In the genomic region with DNA sequence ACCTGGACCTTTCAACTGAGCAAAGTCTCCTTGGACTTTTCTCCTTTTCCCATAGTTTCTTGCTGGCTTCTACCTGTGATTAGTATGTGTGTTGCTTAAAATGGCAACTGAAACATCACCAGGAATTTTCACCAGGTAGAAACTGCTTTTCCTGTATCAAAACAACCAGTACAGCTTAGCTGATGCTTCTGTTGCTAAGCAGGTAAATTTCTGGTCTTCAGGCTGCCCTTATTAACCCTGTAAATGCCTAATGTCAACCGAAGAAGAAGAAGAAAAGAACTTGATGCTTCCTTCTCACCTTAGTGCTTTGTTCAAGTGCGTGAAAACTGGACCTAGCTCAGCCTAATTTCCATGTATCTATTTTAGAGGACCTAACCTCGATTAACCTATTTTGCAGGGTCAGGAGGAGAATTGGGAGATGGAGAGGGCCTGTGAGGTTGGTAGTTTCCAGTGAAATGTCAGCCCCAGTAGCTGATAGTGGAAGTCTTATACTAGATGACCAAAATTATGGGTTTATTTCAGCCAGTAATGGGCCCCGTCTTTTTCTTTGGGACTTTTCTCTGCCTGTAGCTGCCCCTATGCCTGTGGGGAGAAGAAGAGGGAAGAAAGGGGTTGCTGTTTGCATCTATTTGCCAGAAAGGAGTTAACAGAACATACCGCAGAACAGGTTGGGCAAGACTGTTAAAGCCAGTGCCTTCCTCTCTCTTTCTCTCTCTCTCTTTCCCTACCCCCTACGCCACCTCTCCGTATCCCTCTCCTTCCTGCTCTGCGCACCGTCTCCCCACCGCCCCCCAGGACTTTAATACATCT, we compare ENCODE assay signal across 9 cellular contexts. TPM values are rescaled to one million over a fixed set of nuclear protein-coding genes. Genes with fewer than 3 reads are reported as not detected.
A peak's percentile ranks its signal among the peaks of the same experiment; 100 is the strongest.
DNase-seq lines count a peak whose midpoint lies in the region; ATAC-seq, FAIRE-seq and TF ChIP-seq lines count a peak whose summit lies in the region.
"Had no signal": no experiment of that assay in that cellular context is flagged by ENCODE, and none has a peak within 500 bp of the region (broad histone marks: within the 10 kb centered on the region; RNA-seq: fewer than 3 reads in every experiment).

No MANE protein-coding gene starts in this region.

- no peaks in the 10 kb centered on the region for H3K9me3 Mint-ChIP-seq in astrocyte (ENCODE audit: unreplicated experiment)

- H3K27ac Mint-ChIP-seq in astrocyte (ENCODE audit: unreplicated experiment) = peak overlapping the region; percentile 97

- H3K79me2 ChIP-seq in KMS-11 (ENCODE audit: insufficient read depth, low read depth) (peaks cover 77% of the 10 kb centered on the region), astrocyte (ENCODE audit: insufficient read depth, low read length) (peaks cover 97% of the 10 kb centered on the region)

- no peak for FAIRE-seq in astrocyte (lab: Jason Lieb, UNC)
- FAIRE-seq: TTC549 had no signal

- DNase-seq in astrocyte (ENCODE audit: low read depth) = no peak
- no peak for DNase-seq in NCI-H2227 treated with DMSO at 0.1 percent for 48 hours (lab: John Stamatoyannopoulos, UW)
- no peak for DNase-seq in RPMI8226
- no peak for DNase-seq in stimulated activated naive CD4-positive, alpha-beta T cell treated with Interleukin-2 at 50 U/mL for 16 hours (lab: John Stamatoyannopoulos, UW)

- H3K9me3 ChIP-seq in BLaER1 treated with 17β-estradiol and CSF1 and Interleukin-3, amounts not matched to agents 10 nM and 100 nM (replicated peaks in 1 of 11) = no peaks in the 10 kb centered on the region
- H3K9me3 ChIP-seq in astrocyte (ENCODE audit: insufficient read depth, low read depth, low read length) (no peaks in the 10 kb centered on the region), muscle layer of colon (ENCODE audit: low read length) (no peaks in the 10 kb centered on the region)

- H3K4me2 ChIP-seq in BLaER1 treated with 17β-estradiol and CSF1 and Interleukin-3, amounts not matched to agents 10 nM and 100 nM = peak overlapping the region; percentile 79 to 93 (median 90)
- H3K4me2 ChIP-seq in KMS-11 = peak overlapping the region; percentile 90; the same call in 1 of the 2 replicates
- peak overlapping the region; percentile 77 for H3K4me2 ChIP-seq in astrocyte (ENCODE audit: low read length)

- H3K4me3 Mint-ChIP-seq in astrocyte (ENCODE audit: unreplicated experiment) = peak overlapping the region; percentile 51

- H3K27ac ChIP-seq in BLaER1 treated with 17β-estradiol and CSF1 and Interleukin-3, amounts not matched to agents 10 nM and 100 nM = peak overlapping the region; percentile 2 to 78 (median 69); a peak in 21 of 22 replicates
- H3K27ac ChIP-seq in KMS-11 = peak overlapping the region; percentile 66; the same call in 1 of the 2 replicates
- peak overlapping the region; percentile 74 for H3K27ac ChIP-seq in astrocyte (ENCODE audit: low read depth, low read length)
- peak overlapping the region; percentile 81 for H3K27ac ChIP-seq in muscle layer of colon (ENCODE audit: low read depth, low read length)

- H2AFZ ChIP-seq in KMS-11 (ENCODE audit: low read depth) (no peak overlapping the region), astrocyte (ENCODE audit: low read depth, low read length) (no peak overlapping the region)

- H3K4me1 Mint-ChIP-seq in astrocyte (ENCODE audit: low read depth, unreplicated experiment) = peaks cover 68% of the 10 kb centered on the region

- ATAC-seq in HG03565 (IDR thresholded peaks at IDR 0.05; ENCODE audit: unreplicated experiment) = no peak

- peak overlapping the region; percentile 40 to 72 (median 67); a peak in 21 of 22 replicates for H3K9ac ChIP-seq in BLaER1 treated with 17β-estradiol and CSF1 and Interleukin-3, amounts not matched to agents 10 nM and 100 nM
- H3K9ac ChIP-seq in KMS-11 (no peak overlapping the region), astrocyte (ENCODE audit: low read length) (peak overlapping the region; percentile 61), muscle layer of colon (ENCODE audit: low read length) (peak overlapping the region; percentile 23)

- no peaks in the 10 kb centered on the region for H3K27me3 ChIP-seq in BLaER1 treated with 17β-estradiol and CSF1 and Interleukin-3, amounts not matched to agents 10 nM and 100 nM
- no peaks in the 10 kb centered on the region for H3K27me3 ChIP-seq in KMS-11 (ENCODE audit: insufficient read depth, low read depth)
- no peaks in the 10 kb centered on the region for H3K27me3 ChIP-seq in astrocyte (ENCODE audit: insufficient read depth, low read length)
- H3K27me3 ChIP-seq in muscle layer of colon (ENCODE audit: control insufficient read depth in 1 of 2, insufficient read depth in 2 of 2, low read length in 2 of 2) = no peaks in the 10 kb centered on the region

- peaks cover 72 to 97% (median 84%) of the 10 kb centered on the region in 10 experiments for H3K4me1 ChIP-seq in BLaER1 treated with 17β-estradiol and CSF1 and Interleukin-3, amounts not matched to agents 10 nM and 100 nM
- peaks cover 72% of the 10 kb centered on the region for H3K4me1 ChIP-seq in KMS-11 (ENCODE audit: low read depth, poor library complexity, severe bottlenecking)
- peaks cover 45% of the 10 kb centered on the region for H3K4me1 ChIP-seq in astrocyte (ENCODE audit: insufficient read depth, low read length)
- peaks cover 65% of the 10 kb centered on the region for H3K4me1 ChIP-seq in muscle layer of colon (ENCODE audit: insufficient read depth, low read length)

- peak overlapping the region in 9 of 10 experiments; percentile 19 to 59 (median 31); a peak in 15 of 20 replicates for H3K4me3 ChIP-seq in BLaER1 treated with 17β-estradiol and CSF1 and Interleukin-3, amounts not matched to agents 10 nM and 100 nM
- H3K4me3 ChIP-seq in KMS-11 (IDR thresholded peaks at IDR 0.05; ENCODE audit: insufficient read depth, low read depth, low read length) (no peak overlapping the region), astrocyte (ENCODE audit: insufficient read depth, low read depth, low read length) (no peak overlapping the region), muscle layer of colon (ENCODE audit: low read depth in 1 of 2, low read length in 2 of 2) (no peak overlapping the region)

- H3K36me3 Mint-ChIP-seq in astrocyte (ENCODE audit: low read depth, unreplicated experiment) = no peaks in the 10 kb centered on the region

- no peaks in the 10 kb centered on the region for H3K27me3 Mint-ChIP-seq in astrocyte (ENCODE audit: low read depth, unreplicated experiment)

- peaks cover 0 to 20% (median 0%) of the 10 kb centered on the region in 11 experiments; a peak in 9 of 22 replicates for H3K36me3 ChIP-seq in BLaER1 treated with 17β-estradiol and CSF1 and Interleukin-3, amounts not matched to agents 10 nM and 100 nM
- H3K36me3 ChIP-seq in KMS-11 (ENCODE audit: insufficient read depth) = no peaks in the 10 kb centered on the region
- no peaks in the 10 kb centered on the region for H3K36me3 ChIP-seq in astrocyte (ENCODE audit: insufficient read depth, low read length)
- H3K36me3 ChIP-seq in muscle layer of colon (ENCODE audit: insufficient read depth, low read length) = no peaks in the 10 kb centered on the region

- TF ChIP-seq CTCF in KMS-11 (conservative IDR thresholded peaks at IDR 0.05; ENCODE audit: low read depth, low read length) = no peak
- no peak for TF ChIP-seq CTCF in astrocyte (IDR thresholded peaks at IDR 0.05; ENCODE audit: insufficient read depth, low read depth, low read length)

- H4K20me1 ChIP-seq in BLaER1 treated with 17β-estradiol and CSF1 and Interleukin-3, amounts not matched to agents 10 nM and 100 nM = peaks cover 62 to 99% (median 94%) of the 10 kb centered on the region in 11 experiments; a peak in 21 of 22 replicates
- no peaks in the 10 kb centered on the region for H4K20me1 ChIP-seq in KMS-11 (ENCODE audit: insufficient read depth)
- H4K20me1 ChIP-seq in astrocyte (ENCODE audit: insufficient read depth, low read length) = peaks cover 27% of the 10 kb centered on the region

RNA-seq across cellular contexts. Expression of a gene that starts 37.7 kb away (rescaled TPM):
- total RNA-seq in astrocyte = 37.2 and 41.8 TPM in 2 replicates

Comparison
In these comparisons a context has a peak if more than half of its experiments do, and no peak if none do; other contexts are left out.
1. H3K4me3 ChIP-seq: peak in BLaER1 treated with 17β-estradiol and CSF1 and Interleukin-3, amounts not matched to agents 10 nM and 100 nM (9 of 10); none in KMS-11 (single experiment), astrocyte (single experiment) and muscle layer of colon (0 of 2).
2. Peak in every context shown above with its lines, with median percentiles within 50 percentile points of each other: H3K27ac ChIP-seq and H3K4me2 ChIP-seq.